In the genomic region with DNA sequence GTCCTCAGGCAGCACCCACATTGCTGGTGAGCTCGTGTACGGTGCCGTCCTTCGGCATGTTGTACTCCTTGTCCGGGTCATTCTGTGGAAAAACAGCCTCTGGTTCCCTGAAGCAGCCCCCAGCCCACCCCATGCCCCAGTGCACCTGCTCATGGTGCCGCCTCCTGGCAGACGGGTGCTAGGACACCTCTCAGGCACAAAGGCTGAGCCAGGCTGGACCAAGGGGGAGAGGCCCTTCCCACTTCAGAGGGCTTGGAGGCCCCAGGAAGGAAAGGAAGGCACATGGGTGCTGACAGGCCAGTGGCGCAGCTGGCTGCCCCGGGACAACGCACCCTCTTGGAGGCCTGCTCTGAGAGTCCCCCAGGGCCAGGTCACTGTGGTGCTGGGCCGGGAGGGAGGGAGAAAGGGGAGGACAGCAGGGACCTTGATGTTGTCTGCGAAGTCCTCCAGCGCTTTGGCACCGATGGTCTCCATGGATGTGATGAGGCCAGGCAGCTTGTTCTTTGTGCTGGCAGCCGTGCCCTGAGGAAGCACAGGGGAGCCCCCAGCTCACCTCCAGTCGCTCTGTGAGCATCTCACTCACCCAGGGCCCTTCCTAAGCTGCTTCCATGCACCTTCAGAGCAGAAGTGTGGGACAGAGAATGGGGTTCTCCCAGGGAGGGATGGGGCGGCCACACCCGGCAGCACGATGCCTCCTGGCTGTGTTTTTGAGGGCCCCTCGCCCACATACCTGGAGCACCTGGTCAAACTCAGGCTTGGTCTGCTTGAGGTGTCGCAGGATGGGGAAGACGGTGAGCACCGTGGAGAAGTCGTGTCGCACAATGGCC, we compare ENCODE assay signal across 21 cellular contexts. TPM values are rescaled to one million over a fixed set of nuclear protein-coding genes. Genes with fewer than 3 reads are reported as not detected.
DNase-seq lines count a peak whose midpoint lies in the region; ATAC-seq and TF ChIP-seq lines count a peak whose summit lies in the region.
"Had no signal": no experiment of that assay in that cellular context is flagged by ENCODE, and none has a peak within 500 bp of the region (broad histone marks: within the 10 kb centered on the region; RNA-seq: fewer than 3 reads in every experiment).

No MANE protein-coding gene starts in this region.

- ATAC-seq in GM18868 (IDR thresholded peaks at IDR 0.05; ENCODE audit: unreplicated experiment) (no peak), GM21717 (IDR thresholded peaks at IDR 0.05; ENCODE audit: unreplicated experiment) (no peak), GM21723 (IDR thresholded peaks at IDR 0.05; ENCODE audit: unreplicated experiment) (no peak)
- ATAC-seq: left colon, mucosa of descending colon had no signal

- H3K4me3 ChIP-seq in epithelial cell of esophagus (ENCODE audit: low read length) = no peak overlapping the region
- H3K4me3 ChIP-seq: cardiac muscle cell, mucosa of descending colon, ovary, SK-N-MC, skin epidermis, tibial artery had no signal

- peak; percentile 26 for DNase-seq in NCI-H82 (lab: John Stamatoyannopoulos, UW)
- DNase-seq in NCI-H82 treated with DMSO at 0.1 percent for 48 hours (lab: John Stamatoyannopoulos, UW; ENCODE audit: unreplicated experiment) = no peak
- peak; percentile 13 for DNase-seq in NCI-H69 (lab: John Stamatoyannopoulos, UW)
- no peak for DNase-seq in epithelial cell of esophagus (ENCODE audit: low read depth)
- DNase-seq in dermis blood vessel endothelial cell = no peak
- DNase-seq: activated naive CD8-positive, alpha-beta T cell treated with anti-CD3 and anti-CD28 coated beads for 36 hours; activated T-cell treated with anti-CD3 and anti-CD28 coated beads, Interleukin-2, amount 50 U/mL, for 1 hour; effector CD4-positive, alpha-beta T cell; GOT3; hypothalamus; left colon; NCI-H1105 treated with DMSO at 0.1 percent for 48 hours; tibial artery had no signal

- peak; percentile 9 for TF ChIP-seq CTCF in epithelial cell of esophagus (IDR thresholded peaks at IDR 0.05; ENCODE audit: insufficient read depth, low read depth, low read length, missing control alignments)

RNA-seq across cellular contexts. Expression of gene ZACN, which starts 9.3 kb away (rescaled TPM):
- not detected in 2 replicates for total RNA-seq in dermis blood vessel endothelial cell
- total RNA-seq: cardiac muscle cell had no signal

RNA-seq across cellular contexts. Expression of gene GALR2, which starts 13.7 kb away (rescaled TPM):
- total RNA-seq in dermis blood vessel endothelial cell = 0.19 TPM in 1 of 2 replicates, not detected in the other
- total RNA-seq: cardiac muscle cell, left colon had no signal

RNA-seq across cellular contexts. Expression of gene EXOC7, which starts 15.3 kb away (rescaled TPM):
- 102 and 114 TPM in 2 replicates for total RNA-seq in dermis blood vessel endothelial cell

RNA-seq across cellular contexts. Expression of gene SRP68, which starts 15.9 kb away (rescaled TPM):
- total RNA-seq in dermis blood vessel endothelial cell = 28.2 and 60.7 TPM in 2 replicates

RNA-seq across cellular contexts. Expression of gene FOXJ1, which starts 52.8 kb away (rescaled TPM):
- 0.05 TPM in 1 of 2 replicates, not detected in the other for total RNA-seq in dermis blood vessel endothelial cell

Comparison
In these comparisons a context has a peak if more than half of its experiments do, and no peak if none do; other contexts are left out.
1. DNase-seq: peak in NCI-H82 (single experiment) and NCI-H69 (single experiment); none in NCI-H82 treated with DMSO at 0.1 percent for 48 hours (single experiment), epithelial cell of esophagus (single experiment) and dermis blood vessel endothelial cell (single experiment).